ENCODE assay signal across 1 cellular context in genomic region chr2:170235860-170236638, GRCh38.
TF ChIP-seq lines count a peak whose summit lies in the region.

No MANE protein-coding gene starts in this region.

TF ChIP-seq in K562, 482 proteins besides CTCF, POLR2A, EP300 and RAD21 (continued from another document and continues in another):
- TF ChIP-seq MYC (IDR thresholded peaks at IDR 0.05; ENCODE audit: low read depth, low read length) (0 out of 2 replicates have a peak, but pooled peaks have one; percentile 45), MYC (CRISPR knock-in tag; IDR thresholded peaks at IDR 0.05; ENCODE audit: borderline replicate concordance, low read depth) (no peak), SUPT5H (IDR thresholded peaks at IDR 0.05) (no peak), SIRT6 (IDR thresholded peaks at IDR 0.05; ENCODE audit: low read depth, low read length) (no peak), HNRNPH1 (optimal IDR thresholded peaks at IDR 0.05; ENCODE audit: low read depth, low read length) (no peak), RBM39 (optimal IDR thresholded peaks at IDR 0.05; ENCODE audit: low read depth, low read length) (no peak), FOXJ2 (tag; IDR thresholded peaks at IDR 0.05) (no peak), POLR2H (tag; IDR thresholded peaks at IDR 0.05; ENCODE audit: low read depth) (peak; percentile 66; the same call in 1 of the 2 replicates), MBD2 (IDR thresholded peaks at IDR 0.05; ENCODE audit: borderline replicate concordance, low read depth) (peak; percentile 43; the same call in 1 of the 2 replicates), CLOCK (CRISPR knock-in tag; IDR thresholded peaks at IDR 0.05; ENCODE audit: borderline replicate concordance) (no peak), FOXM1 (IDR thresholded peaks at IDR 0.05; ENCODE audit: low read depth) (peak; percentile 80), FOXM1 (CRISPR knock-in tag; IDR thresholded peaks at IDR 0.05; ENCODE audit: low read depth) (no peak), TRIM25 (IDR thresholded peaks at IDR 0.05; ENCODE audit: borderline replicate concordance) (no peak), PBX2 (CRISPR knock-in tag; IDR thresholded peaks at IDR 0.05; ENCODE audit: low read depth) (no peak), PBX2 (tag; conservative IDR thresholded peaks at IDR 0.05; ENCODE audit: low read depth) (peak; percentile 81), GATAD2A (IDR thresholded peaks at IDR 0.05) (0 out of 2 replicates have a peak, but pooled peaks have one; percentile 28), ZNF79 (CRISPR knock-in tag; IDR thresholded peaks at IDR 0.05; ENCODE audit: low read depth) (0 out of 2 replicates have a peak, but pooled peaks have one; percentile 61), GTF2B (IDR thresholded peaks at IDR 0.05; ENCODE audit: extremely low read depth, insufficient read length) (no peak), YBX1 (IDR thresholded peaks at IDR 0.05) (no peak), HIVEP1 (CRISPR knock-in tag; IDR thresholded peaks at IDR 0.05) (0 out of 2 replicates have a peak, but pooled peaks have one; percentile 64), ARID3A (IDR thresholded peaks at IDR 0.05; ENCODE audit: borderline replicate concordance, low read depth, low read length) (peak; percentile 88; the same call in 1 of the 2 replicates), HDAC2 (IDR thresholded peaks at IDR 0.05) (peak; percentile 30; the same call in 1 of the 2 replicates), ZNF175 (CRISPR knock-in tag; IDR thresholded peaks at IDR 0.05; ENCODE audit: low read depth) (peak; percentile 64; the same call in 1 of the 2 replicates), ZNF239 (CRISPR knock-in tag; IDR thresholded peaks at IDR 0.05) (peak; percentile 72), BACH1 (tag; IDR thresholded peaks at IDR 0.05) (no peak), ZZZ3 (IDR thresholded peaks at IDR 0.05) (peak; percentile 17; the same call in 1 of the 2 replicates), STAT5A (IDR thresholded peaks at IDR 0.05; ENCODE audit: borderline replicate concordance, low read length) (peak; percentile 70), PRDM10 (IDR thresholded peaks at IDR 0.05; ENCODE audit: partially characterized antibody) (no peak), ATF7 (IDR thresholded peaks at IDR 0.05) (peak; percentile 54), DIDO1 (tag; IDR thresholded peaks at IDR 0.05; ENCODE audit: low read depth) (peak; percentile 62), REST (CRISPR knock-in tag; IDR thresholded peaks at IDR 0.05; ENCODE audit: low read depth) (no peak), KDM1A (IDR thresholded peaks at IDR 0.05) (peak; percentile 23 to 87; a peak in 2 of 4 replicates), PHF21A (IDR thresholded peaks at IDR 0.05; ENCODE audit: borderline replicate concordance, low read depth) (peak; percentile 41; the same call in 1 of the 2 replicates), DLX4 (CRISPR knock-in tag; IDR thresholded peaks at IDR 0.05) (no peak), DACH1 (IDR thresholded peaks at IDR 0.05; ENCODE audit: partially characterized antibody) (peak; percentile 70), CBFA2T2 (conservative IDR thresholded peaks at IDR 0.05) (peak; percentile 86), ZNF444 (CRISPR knock-in tag; IDR thresholded peaks at IDR 0.05) (0 out of 2 replicates have a peak, but pooled peaks have one; percentile 44), MTA2 (IDR thresholded peaks at IDR 0.05; ENCODE audit: low read depth) (peak; percentile 83), CGGBP1 (CRISPR knock-in tag; IDR thresholded peaks at IDR 0.05) (no peak), U2AF1 (optimal IDR thresholded peaks at IDR 0.05; ENCODE audit: low read depth, low read length) (no peak), ZNF274 (IDR thresholded peaks at IDR 0.05; ENCODE audit: borderline replicate concordance, low read depth, low read length) (no peak), KAT7 (CRISPR knock-in tag; IDR thresholded peaks at IDR 0.05; ENCODE audit: borderline replicate concordance) (no peak), HMG20B (CRISPR knock-in tag; IDR thresholded peaks at IDR 0.05) (no peak), HMBOX1 (IDR thresholded peaks at IDR 0.05) (peak; percentile 90), MEIS2 (IDR thresholded peaks at IDR 0.05; ENCODE audit: partially characterized antibody) (peak; percentile 81), ZNF589 (CRISPR knock-in tag; IDR thresholded peaks at IDR 0.05; ENCODE audit: low read depth) (peak; percentile 66; the same call in 1 of the 2 replicates)
